Comparison of ENCODE assay signal across 14 cellular contexts in genomic region chr12:101784376-101784775, GRCh38. TPM values are rescaled to one million over a fixed set of nuclear protein-coding genes. Genes with fewer than 3 reads are reported as not detected.
"Had no signal": no experiment of that assay in that cellular context is flagged by ENCODE, and none has a peak within 500 bp of the region (broad histone marks: within the 10 kb centered on the region; RNA-seq: fewer than 3 reads in every experiment).

No MANE protein-coding gene starts in this region.

- H3K27me3 ChIP-seq: tibial nerve, vagina had no signal

- DNase-seq: activated CD4-positive, CD25-positive, alpha-beta regulatory T cell treated with anti-CD3 and anti-CD28 coated beads, Interleukin-2, amount 50 U/mL, for 72 hours; activated gamma-delta T cell treated with Interleukin-2 at 50 U/mL for 16 hours; activated T-cell treated with anti-CD3 and anti-CD28 coated beads, Interleukin-2, amount 50 U/mL, for 24 hours; anterior cingulate cortex; erythroblast; naive thymus-derived CD4-positive, alpha-beta T cell; stimulated activated CD4-positive, alpha-beta T cell treated with anti-CD3 and anti-CD28 coated beads, Interleukin-2, amount 100 ng/mL, for 48 hours; stimulated activated naive B cell treated with anti-CD40 and anti-IgM and Interleukin-4, amounts not matched to agents 10 μg/mL and 1 μg/mL and 100 μg/mL, for 72 hours; substantia nigra; T-cell; T1000 had no signal

- H3K9me3 Mint-ChIP-seq: activated T-cell treated with anti-CD3 and anti-CD28 coated beads, Interleukin-2, amount 50 U/mL, for 24 hours; stimulated activated naive B cell treated with anti-CD40 and anti-IgM and Interleukin-4, amounts not matched to agents 10 μg/mL and 1 μg/mL and 100 μg/mL, for 72 hours; T-cell had no signal

- ATAC-seq: naive thymus-derived CD4-positive, alpha-beta T cell; stimulated activated naive B cell treated with anti-CD40 and anti-IgM and Interleukin-4, amounts not matched to agents 10 μg/mL and 1 μg/mL and 100 μg/mL, for 72 hours; T-cell had no signal

- H3K4me3 ChIP-seq: tibial nerve, vagina had no signal

- H3K9me3 ChIP-seq: tibial nerve, vagina had no signal

- H3K4me3 Mint-ChIP-seq: activated T-cell treated with anti-CD3 and anti-CD28 coated beads, Interleukin-2, amount 50 U/mL, for 24 hours; naive thymus-derived CD4-positive, alpha-beta T cell; stimulated activated naive B cell treated with anti-CD40 and anti-IgM and Interleukin-4, amounts not matched to agents 10 μg/mL and 1 μg/mL and 100 μg/mL, for 72 hours; T-cell had no signal

- H3K27ac ChIP-seq: tibial nerve, vagina had no signal

- H3K27me3 Mint-ChIP-seq: activated T-cell treated with anti-CD3 and anti-CD28 coated beads, Interleukin-2, amount 50 U/mL, for 24 hours; naive thymus-derived CD4-positive, alpha-beta T cell; stimulated activated naive B cell treated with anti-CD40 and anti-IgM and Interleukin-4, amounts not matched to agents 10 μg/mL and 1 μg/mL and 100 μg/mL, for 72 hours; T-cell had no signal

- H3K4me1 ChIP-seq: vagina had no signal

- H3K27ac Mint-ChIP-seq: activated T-cell treated with anti-CD3 and anti-CD28 coated beads, Interleukin-2, amount 50 U/mL, for 24 hours; naive thymus-derived CD4-positive, alpha-beta T cell; stimulated activated naive B cell treated with anti-CD40 and anti-IgM and Interleukin-4, amounts not matched to agents 10 μg/mL and 1 μg/mL and 100 μg/mL, for 72 hours; T-cell had no signal

RNA-seq across cellular contexts. Expression of gene SYCP3, which starts 45.1 kb away (rescaled TPM):
- total RNA-seq: dermis microvascular lymphatic vessel endothelial cell, vagina had no signal
